ENCODE assay signal across 1 cellular context in the genomic region with DNA sequence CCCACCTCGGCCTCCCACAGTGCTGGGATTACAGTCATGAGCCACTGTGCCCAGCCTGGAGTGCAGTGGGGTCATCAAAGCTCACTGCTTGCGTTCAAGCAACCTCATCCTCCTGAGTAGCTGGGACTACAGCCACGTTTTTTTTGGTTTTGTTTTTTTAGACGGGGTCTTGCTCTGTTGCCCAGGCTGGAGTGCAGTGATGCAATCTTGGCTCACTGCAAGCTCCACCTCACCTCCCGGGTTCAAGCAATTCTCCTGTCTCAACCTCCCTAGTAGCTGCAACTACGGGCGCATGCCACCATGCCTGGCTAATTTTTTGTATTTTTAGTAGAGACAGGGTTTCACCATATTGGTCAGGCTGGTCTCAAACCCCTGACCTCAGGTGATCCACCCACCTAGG. TPM values are rescaled to one million over a fixed set of nuclear protein-coding genes. Genes with fewer than 3 reads are reported as not detected.
"Had no signal": no experiment of that assay in that cellular context is flagged by ENCODE, and none has a peak within 500 bp of the region (broad histone marks: within the 10 kb centered on the region; RNA-seq: fewer than 3 reads in every experiment).

No MANE protein-coding gene starts in this region.

RNA-seq across cellular contexts. Expression of gene SCARF1, which starts 7.3 kb away (rescaled TPM):
- total RNA-seq: NCI-H460 had no signal
